8 cellular contexts compared by ENCODE assay signal in genomic region chr2:176106636-176107539, GRCh38. TPM values are rescaled to one million over a fixed set of nuclear protein-coding genes. Genes with fewer than 3 reads are reported as not detected.
DNase-seq lines count a peak whose midpoint lies in the region; ATAC-seq lines count a peak whose summit lies in the region.

Gene HOXD11, plus strand, starts transcription at chr2:176107280. Its CDS starts 76 bp downstream, at chr2:176107356.

- ATAC-seq in T-helper 17 cell (no peak), HG02870 (IDR thresholded peaks at IDR 0.05; ENCODE audit: unreplicated experiment) (no peak)

- peaks cover 8% of the 10 kb centered on the region for H3K9me3 ChIP-seq in T-helper 17 cell (ENCODE audit: control insufficient read depth, low read length, poor library complexity, severe bottlenecking)
- no peaks in the 10 kb centered on the region for H3K9me3 ChIP-seq in iPS-15b (ENCODE audit: control insufficient read depth, insufficient read depth, low read length)

- H3K9ac ChIP-seq in iPS-15b (ENCODE audit: low read depth, low read length): no peak within 1 kb of the TSS

- H3K4me1 ChIP-seq in iPS-15b (ENCODE audit: control insufficient read depth, insufficient read depth, low read length): peaks cover 2% of the 10 kb centered on the region

- H3K4me1 Mint-ChIP-seq in T-helper 17 cell: peaks cover 11% of the 10 kb centered on the region
- H3K4me1 Mint-ChIP-seq in stimulated activated naive CD8-positive, alpha-beta T cell treated with anti-CD3 and anti-CD28 coated beads, Interleukin-15, Interleukin-2, amounts not matched to agents 100 ng/mL and 50 ng/mL, for 24 hours (ENCODE audit: low read depth): peaks cover 31% of the 10 kb centered on the region

- H3K36me3 ChIP-seq in iPS-15b (ENCODE audit: control insufficient read depth, insufficient read depth, low read length): no peaks in the 10 kb centered on the region

- H3K9me3 Mint-ChIP-seq in stimulated activated naive CD8-positive, alpha-beta T cell treated with anti-CD3 and anti-CD28 coated beads, Interleukin-15, Interleukin-2, amounts not matched to agents 100 ng/mL and 50 ng/mL, for 24 hours: peaks cover 6% of the 10 kb centered on the region

- H3K27me3 Mint-ChIP-seq in T-helper 17 cell: peaks cover 80% of the 10 kb centered on the region
- peaks cover 88% of the 10 kb centered on the region for H3K27me3 Mint-ChIP-seq in stimulated activated naive CD8-positive, alpha-beta T cell treated with anti-CD3 and anti-CD28 coated beads, Interleukin-15, Interleukin-2, amounts not matched to agents 100 ng/mL and 50 ng/mL, for 24 hours

- peak within 1 kb of the TSS; percentile 68 for H3K4me3 Mint-ChIP-seq in T-helper 17 cell
- peak within 1 kb of the TSS; percentile 68 for H3K4me3 Mint-ChIP-seq in stimulated activated naive CD8-positive, alpha-beta T cell treated with anti-CD3 and anti-CD28 coated beads, Interleukin-15, Interleukin-2, amounts not matched to agents 100 ng/mL and 50 ng/mL, for 24 hours

- H3K27ac Mint-ChIP-seq in T-helper 17 cell: peak within 1 kb of the TSS; percentile 1
- peak within 1 kb of the TSS; percentile 69 for H3K27ac Mint-ChIP-seq in stimulated activated naive CD8-positive, alpha-beta T cell treated with anti-CD3 and anti-CD28 coated beads, Interleukin-15, Interleukin-2, amounts not matched to agents 100 ng/mL and 50 ng/mL, for 24 hours

- H3K36me3 Mint-ChIP-seq in T-helper 17 cell (ENCODE audit: low read depth): peaks cover 6% of the 10 kb centered on the region
- H3K36me3 Mint-ChIP-seq in stimulated activated naive CD8-positive, alpha-beta T cell treated with anti-CD3 and anti-CD28 coated beads, Interleukin-15, Interleukin-2, amounts not matched to agents 100 ng/mL and 50 ng/mL, for 24 hours (ENCODE audit: low read depth): peaks cover 9% of the 10 kb centered on the region

- peaks cover 94% of the 10 kb centered on the region for H3K27me3 ChIP-seq in iPS-15b (ENCODE audit: control insufficient read depth, insufficient read depth, low read length)

- DNase-seq in CD1c-positive myeloid dendritic cell (ENCODE audit: extremely low spot score) (peak; percentile 15), HuH-7.5 (ENCODE audit: low spot score) (peak; percentile 91), T-helper 17 cell (no peak), NOMO-1 (lab: John Stamatoyannopoulos, UW; ENCODE audit: unreplicated experiment in 2 of 2) (no peak), ecto neural progenitor cell (ENCODE audit: low spot score) (no peak)

- peak within 1 kb of the TSS; percentile 30 for H3K4me3 ChIP-seq in iPS-15b (ENCODE audit: low read depth, low read length)

RNA-seq across cellular contexts. Expression of gene HOXD11, which starts in this region (rescaled TPM):
- total RNA-seq in T-helper 17 cell: not detected

Comparison
In these comparisons a context has a peak if more than half of its experiments do, and no peak if none do; other contexts are left out.
1. DNase-seq: peak in CD1c-positive myeloid dendritic cell (single experiment) and HuH-7.5 (single experiment); none in T-helper 17 cell (0 of 3), NOMO-1 (0 of 2) and ecto neural progenitor cell (single experiment).